Comparison of ENCODE assay signal across 9 cellular contexts in genomic region chrX:70422886-70423336, GRCh38. TPM values are rescaled to one million over a fixed set of nuclear protein-coding genes. Genes with fewer than 3 reads are reported as not detected.
A peak's percentile ranks its signal among the peaks of the same experiment; 100 is the strongest.
DNase-seq lines count a peak whose midpoint lies in the region; ATAC-seq and TF ChIP-seq lines count a peak whose summit lies in the region.
"Had no signal": no experiment of that assay in that cellular context is flagged by ENCODE, and none has a peak within 500 bp of the region (broad histone marks: within the 10 kb centered on the region; RNA-seq: fewer than 3 reads in every experiment).

GDPD2 (plus strand) TSS chrX:70423314; CDS start chrX:70424985, 1,671 bp downstream.

- peak within 1 kb of the TSS in 2 of 4 donors; percentile 37 to 46 for H3K4me3 ChIP-seq in Peyer's patch
- H3K4me3 ChIP-seq: BLaER1 treated with 17β-estradiol and CSF1 and Interleukin-3, amounts not matched to agents 10 nM and 100 nM had no signal

- peak; percentile 13 to 17 for TF ChIP-seq POLR2A in Peyer's patch (IDR thresholded peaks at IDR 0.05)

- no peaks in the 10 kb centered on the region for H3K27me3 ChIP-seq in Peyer's patch

- DNase-seq in NCI-H748 (lab: John Stamatoyannopoulos, UW; ENCODE audit: unreplicated experiment): peak; percentile 31
- no peak for DNase-seq in NCI-H748 treated with DMSO at 0.1 percent for 48 hours (lab: John Stamatoyannopoulos, UW)
- peak in 2 of 3 donors; percentile 61 to 63 for DNase-seq in Peyer's patch
- DNase-seq in glomerular visceral epithelial cell (ENCODE audit: extremely low spot score): peak; percentile 39
- DNase-seq in stimulated activated naive CD8-positive, alpha-beta T cell treated with anti-CD3 and anti-CD28 coated beads, Interleukin-15, amount 100 ng/mL, for 72 hours: no peak
- DNase-seq in GM10266 (ENCODE audit: extremely low spot score): no peak

- no peaks in the 10 kb centered on the region for H3K4me1 ChIP-seq in Peyer's patch

- H3K4me1 Mint-ChIP-seq in stimulated activated naive CD8-positive, alpha-beta T cell treated with anti-CD3 and anti-CD28 coated beads, Interleukin-15, amount 100 ng/mL, for 72 hours: no peaks in the 10 kb centered on the region

- H3K27ac ChIP-seq in Peyer's patch: peak within 1 kb of the TSS in 2 of 4 donors; percentile 61 to 63
- H3K27ac ChIP-seq: BLaER1 treated with 17β-estradiol and CSF1 and Interleukin-3, amounts not matched to agents 10 nM and 100 nM had no signal

- H3K36me3 ChIP-seq in Peyer's patch: no peaks in the 10 kb centered on the region

- TF ChIP-seq CTCF in Peyer's patch (IDR thresholded peaks at IDR 0.05) (peak in 3 of 6 experiments; percentile 51 to 61 (median 55)), GM10266 (IDR thresholded peaks at IDR 0.05; ENCODE audit: control insufficient read depth, insufficient read depth, low read depth, missing control alignments) (no peak)

- peak; percentile 69 for ATAC-seq in stimulated activated naive CD8-positive, alpha-beta T cell treated with anti-CD3 and anti-CD28 coated beads, Interleukin-15, amount 100 ng/mL, for 72 hours
- ATAC-seq in HG02870 (IDR thresholded peaks at IDR 0.05; ENCODE audit: unreplicated experiment) (no peak), GM19452 (IDR thresholded peaks at IDR 0.05; ENCODE audit: unreplicated experiment) (no peak)

- no peaks in the 10 kb centered on the region for H3K9me3 Mint-ChIP-seq in stimulated activated naive CD8-positive, alpha-beta T cell treated with anti-CD3 and anti-CD28 coated beads, Interleukin-15, amount 100 ng/mL, for 72 hours

- no peaks in the 10 kb centered on the region for H3K9me3 ChIP-seq in Peyer's patch
- H3K9me3 ChIP-seq: BLaER1 treated with 17β-estradiol and CSF1 and Interleukin-3, amounts not matched to agents 10 nM and 100 nM had no signal

- H3K4me3 Mint-ChIP-seq in stimulated activated naive CD8-positive, alpha-beta T cell treated with anti-CD3 and anti-CD28 coated beads, Interleukin-15, amount 100 ng/mL, for 72 hours: no peak within 1 kb of the TSS

- peak within 1 kb of the TSS in 1 of 2 donors; percentile 57 for H3K27ac Mint-ChIP-seq in stimulated activated naive CD8-positive, alpha-beta T cell treated with anti-CD3 and anti-CD28 coated beads, Interleukin-15, amount 100 ng/mL, for 72 hours

- H3K27me3 Mint-ChIP-seq in stimulated activated naive CD8-positive, alpha-beta T cell treated with anti-CD3 and anti-CD28 coated beads, Interleukin-15, amount 100 ng/mL, for 72 hours: no peaks in the 10 kb centered on the region

RNA-seq across cellular contexts. Expression of gene GDPD2, which starts in this region (rescaled TPM):
- 10 to 100 TPM in 3 of 4 donors, not detected in 1; 37.0 to 84.4 (median 78.8) TPM for total RNA-seq in Peyer's patch

Comparison
In these comparisons a context has a peak if more than half of its experiments do, and no peak if none do; other contexts are left out.
1. DNase-seq: peak in NCI-H748 (single experiment), Peyer's patch (2 of 3) and glomerular visceral epithelial cell (single experiment); none in NCI-H748 treated with DMSO at 0.1 percent for 48 hours (single experiment), stimulated activated naive CD8-positive, alpha-beta T cell treated with anti-CD3 and anti-CD28 coated beads, Interleukin-15, amount 100 ng/mL, for 72 hours (0 of 2) and GM10266 (single experiment).